In the genomic region with DNA sequence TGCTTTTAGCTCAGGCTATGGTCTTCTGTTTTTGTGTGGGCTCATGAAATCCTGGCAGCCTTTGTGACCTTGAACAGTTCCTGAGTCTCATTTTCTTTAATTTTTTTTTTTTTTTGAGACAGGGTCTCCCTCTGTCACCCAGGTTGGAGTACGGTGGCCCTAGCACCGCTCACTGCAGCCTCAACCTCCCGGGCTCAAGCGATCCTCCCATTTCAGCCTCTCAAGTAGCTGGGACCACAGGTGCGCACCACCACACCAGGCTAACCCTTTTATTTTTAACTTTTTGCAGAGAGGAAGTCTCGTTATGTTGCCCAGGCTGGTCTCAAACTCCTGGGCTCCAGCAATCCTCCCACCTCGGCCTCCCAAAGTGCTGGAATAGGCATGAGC, we compare ENCODE assay signal across 9 cellular contexts. TPM values are rescaled to one million over a fixed set of nuclear protein-coding genes. Genes with fewer than 3 reads are reported as not detected.
"Had no signal": no experiment of that assay in that cellular context is flagged by ENCODE, and none has a peak within 500 bp of the region (broad histone marks: within the 10 kb centered on the region; RNA-seq: fewer than 3 reads in every experiment).

No MANE protein-coding gene starts in this region.

- H3K4me3 ChIP-seq: K562 had no signal

- H3K4me2 ChIP-seq: KMS-11 had no signal

- H3K27ac ChIP-seq: HL-60, KMS-11 had no signal

- ATAC-seq: HepG2 had no signal

- H3K9ac ChIP-seq: KMS-11 had no signal

- DNase-seq: IMR-90, KBM-7, KG1 had no signal

RNA-seq across cellular contexts. Expression of gene LRP3, which starts 15.7 kb away (rescaled TPM):
- total RNA-seq: HT-29 had no signal

RNA-seq across cellular contexts. Expression of gene SLC7A10, which starts 15.8 kb away (rescaled TPM):
- total RNA-seq: HT-29, HT1080, IMR-90, K562 had no signal
